8 cellular contexts compared by ENCODE assay signal in genomic region chr6:53171605-53172467, GRCh38. TPM values are rescaled to one million over a fixed set of nuclear protein-coding genes. Genes with fewer than 3 reads are reported as not detected.
DNase-seq lines count a peak whose midpoint lies in the region; ATAC-seq, FAIRE-seq and TF ChIP-seq lines count a peak whose summit lies in the region.

No MANE protein-coding gene starts in this region.

- H2AFZ ChIP-seq in DND-41 (ENCODE audit: low read depth, low read length) (no peak overlapping the region), neural progenitor cell (replicated peaks) (peak overlapping the region; percentile 7)

- H3K4me1 ChIP-seq in DND-41 (ENCODE audit: insufficient read depth, low read length) (no peaks in the 10 kb centered on the region), neural progenitor cell (no peaks in the 10 kb centered on the region)

- H3K36me3 ChIP-seq in DND-41 (ENCODE audit: insufficient read depth, low read length) (no peaks in the 10 kb centered on the region), neural progenitor cell (no peaks in the 10 kb centered on the region)

- H3K9ac ChIP-seq in DND-41 (ENCODE audit: low read depth, low read length) = no peak overlapping the region
- no peak overlapping the region for H3K9ac ChIP-seq in neural progenitor cell

- H3K79me2 ChIP-seq in DND-41 (ENCODE audit: insufficient read depth, low read length) (no peaks in the 10 kb centered on the region), neural progenitor cell (ENCODE audit: low read depth) (no peaks in the 10 kb centered on the region)

- intact Hi-C loops in activated T-helper 1 cell treated with anti-CD3 and anti-CD28 coated beads, Interleukin-12 subunit alpha, Interleukin-12 subunit beta, Interleukin-2, Interleukin-4 antibody, amounts not matched to agents 30 ng/mL and 10 ng/mL and 1 ng/mL, durations not matched to agents 14 hours and 24 hours and 36 hours (cut with micrococcal nuclease) = loop anchor here (1.0 to 10.0 kb wide), 9 partner anchors 80 to 556 kb away; partner anchors contain the start of genes ELOVL5 and GCLC

- ATAC-seq in DND-41 (ENCODE audit: insufficient read depth, low read depth) (peak; percentile 89), GM21717 (IDR thresholded peaks at IDR 0.05; ENCODE audit: unreplicated experiment) (peak; percentile 78)

- no peaks in the 10 kb centered on the region for H3F3A ChIP-seq in neural progenitor cell (ENCODE audit: low read depth)

- H3K27me3 Mint-ChIP-seq in activated T-helper 1 cell treated with anti-CD3 and anti-CD28 coated beads, Interleukin-12 subunit alpha, Interleukin-12 subunit beta, Interleukin-2, Interleukin-4 antibody, amounts not matched to agents 30 ng/mL and 10 ng/mL and 1 ng/mL, durations not matched to agents 14 hours and 24 hours and 36 hours (ENCODE audit: insufficient read depth) = no peaks in the 10 kb centered on the region
- peaks cover 4% of the 10 kb centered on the region for H3K27me3 Mint-ChIP-seq in neural progenitor cell (ENCODE audit: insufficient read depth, low read depth)

- H3K9me3 Mint-ChIP-seq in activated T-helper 1 cell treated with anti-CD3 and anti-CD28 coated beads, Interleukin-12 subunit alpha, Interleukin-12 subunit beta, Interleukin-2, Interleukin-4 antibody, amounts not matched to agents 30 ng/mL and 10 ng/mL and 1 ng/mL, durations not matched to agents 14 hours and 24 hours and 36 hours = no peaks in the 10 kb centered on the region
- H3K9me3 Mint-ChIP-seq in neural progenitor cell = peaks cover 20% of the 10 kb centered on the region

- no peaks in the 10 kb centered on the region for H4K20me1 ChIP-seq in DND-41 (ENCODE audit: insufficient read depth, low read length)
- no peaks in the 10 kb centered on the region for H4K20me1 ChIP-seq in neural progenitor cell (ENCODE audit: low read depth)

- H3K4me3 ChIP-seq in DND-41 (ENCODE audit: low read depth in 1 of 2, low read length in 2 of 2) (no peak overlapping the region), fibroblast of the aortic adventitia (ENCODE audit: low read depth, low read length) (no peak overlapping the region), neural progenitor cell (no peak overlapping the region)

- H3K27ac Mint-ChIP-seq in activated T-helper 1 cell treated with anti-CD3 and anti-CD28 coated beads, Interleukin-12 subunit alpha, Interleukin-12 subunit beta, Interleukin-2, Interleukin-4 antibody, amounts not matched to agents 30 ng/mL and 10 ng/mL and 1 ng/mL, durations not matched to agents 14 hours and 24 hours and 36 hours = no peak overlapping the region
- no peak overlapping the region for H3K27ac Mint-ChIP-seq in neural progenitor cell

- H3K4me2 ChIP-seq in DND-41 (ENCODE audit: insufficient read depth, low read length) (no peak overlapping the region), neural progenitor cell (no peak overlapping the region)

- DNase-seq in DND-41 = peak; percentile 86
- DNase-seq in KG1 (lab: John Stamatoyannopoulos, UW) = peak; percentile 53
- peak; percentile 61 for DNase-seq in RCC 7860 (ENCODE audit: low spot score)
- peak; percentile 82 for DNase-seq in activated T-helper 1 cell treated with anti-CD3 and anti-CD28 coated beads, Interleukin-12 subunit alpha, Interleukin-12 subunit beta, Interleukin-2, Interleukin-4 antibody, amounts not matched to agents 30 ng/mL and 10 ng/mL and 1 ng/mL, durations not matched to agents 14 hours and 24 hours and 36 hours (ENCODE audit: low spot score)
- peak; percentile 80 for DNase-seq in fibroblast of the aortic adventitia (ENCODE audit: low read depth)
- peak; percentile 87 for DNase-seq in neural progenitor cell (ENCODE audit: low spot score)
- peak; percentile 44 for DNase-seq in stromal cell of bone marrow (ENCODE audit: low read depth)

- TF ChIP-seq CTCF in DND-41 (IDR thresholded peaks at IDR 0.05; ENCODE audit: borderline replicate concordance, extremely low read depth, low read length, poor library complexity, severe bottlenecking) = peak; percentile 100
- peak; percentile 100 for TF ChIP-seq CTCF in fibroblast of the aortic adventitia (IDR thresholded peaks at IDR 0.05; ENCODE audit: insufficient read depth, low read length)
- peak; percentile 100 for TF ChIP-seq CTCF in neural progenitor cell (IDR thresholded peaks at IDR 0.05)

- peak overlapping the region; percentile 52 for H3K27ac ChIP-seq in DND-41 (ENCODE audit: low read length)
- H3K27ac ChIP-seq in neural progenitor cell = no peak overlapping the region

- peak; percentile 8 for FAIRE-seq in RCC 7860 (lab: Jason Lieb, UNC)

- H3K9me3 ChIP-seq in DND-41 (ENCODE audit: insufficient read depth, low read length, severe bottlenecking) = no peaks in the 10 kb centered on the region
- H3K9me3 ChIP-seq in neural progenitor cell (ENCODE audit: low read depth) = no peaks in the 10 kb centered on the region

- no peaks in the 10 kb centered on the region for H3K4me1 Mint-ChIP-seq in activated T-helper 1 cell treated with anti-CD3 and anti-CD28 coated beads, Interleukin-12 subunit alpha, Interleukin-12 subunit beta, Interleukin-2, Interleukin-4 antibody, amounts not matched to agents 30 ng/mL and 10 ng/mL and 1 ng/mL, durations not matched to agents 14 hours and 24 hours and 36 hours (ENCODE audit: low read depth)
- peaks cover 8% of the 10 kb centered on the region for H3K4me1 Mint-ChIP-seq in neural progenitor cell

- no peaks in the 10 kb centered on the region for H3K36me3 Mint-ChIP-seq in activated T-helper 1 cell treated with anti-CD3 and anti-CD28 coated beads, Interleukin-12 subunit alpha, Interleukin-12 subunit beta, Interleukin-2, Interleukin-4 antibody, amounts not matched to agents 30 ng/mL and 10 ng/mL and 1 ng/mL, durations not matched to agents 14 hours and 24 hours and 36 hours (ENCODE audit: low read depth)
- H3K36me3 Mint-ChIP-seq in neural progenitor cell = peaks cover 8% of the 10 kb centered on the region

- H3K4me3 Mint-ChIP-seq in activated T-helper 1 cell treated with anti-CD3 and anti-CD28 coated beads, Interleukin-12 subunit alpha, Interleukin-12 subunit beta, Interleukin-2, Interleukin-4 antibody, amounts not matched to agents 30 ng/mL and 10 ng/mL and 1 ng/mL, durations not matched to agents 14 hours and 24 hours and 36 hours = no peak overlapping the region
- H3K4me3 Mint-ChIP-seq in neural progenitor cell = no peak overlapping the region

- H3K27me3 ChIP-seq in DND-41 (ENCODE audit: insufficient read depth, low read length, poor library complexity) (no peaks in the 10 kb centered on the region), neural progenitor cell (no peaks in the 10 kb centered on the region)

RNA-seq across cellular contexts. Expression of gene GCM1, which starts 23.2 kb away (rescaled TPM):
- 0.15 TPM in 1 of 2 replicates, not detected in the other for total RNA-seq in activated T-helper 1 cell treated with anti-CD3 and anti-CD28 coated beads, Interleukin-12 subunit alpha, Interleukin-12 subunit beta, Interleukin-2, Interleukin-4 antibody, amounts not matched to agents 30 ng/mL and 10 ng/mL and 1 ng/mL, durations not matched to agents 14 hours and 24 hours and 36 hours
- total RNA-seq in fibroblast of the aortic adventitia (ENCODE audit: low replicate concordance) (under 0.01 TPM in 1 of 2 replicates, not detected in the other), neural progenitor cell (ENCODE audit: low replicate concordance) (not detected in 2 replicates)
